Comparison of ENCODE assay signal across 8 cellular contexts in genomic region chr2:98608962-98609604, GRCh38. TPM values are rescaled to one million over a fixed set of nuclear protein-coding genes. Genes with fewer than 3 reads are reported as not detected.
DNase-seq lines count a peak whose midpoint lies in the region; ATAC-seq and TF ChIP-seq lines count a peak whose summit lies in the region.

No MANE protein-coding gene starts in this region.

- H3K4me3 ChIP-seq in H7 (ENCODE audit: insufficient read depth, low read depth, low read length), result peak overlapping the region; percentile 99
- H3K4me3 ChIP-seq in SJCRH30, result peak overlapping the region; percentile 82
- H3K4me3 ChIP-seq in mucosa of descending colon, result peak overlapping the region; percentile 92

- no peaks in the 10 kb centered on the region for H3K27me3 Mint-ChIP-seq in CD4-positive, alpha-beta T cell
- no peaks in the 10 kb centered on the region for H3K27me3 Mint-ChIP-seq in endothelial cell (ENCODE audit: unreplicated experiment)

- peak; percentile 6 for ATAC-seq in CD4-positive, alpha-beta T cell (ENCODE audit: poor library complexity)
- ATAC-seq in mucosa of descending colon, result peak; percentile 56

- POLR2A ChIA-PET in CD4-positive, alpha-beta T cell (lab: Charles Lee), result interaction anchor here (0.7 to 1.8 kb wide), 8 partner anchors 8 to 546 kb away, joined by 3 to 6 read pairs (median 4); partner anchors contain the start of genes C2orf15, LIPT1 and TSGA10

- peaks cover 73% of the 10 kb centered on the region for H3K36me3 Mint-ChIP-seq in CD4-positive, alpha-beta T cell (ENCODE audit: low read depth)
- peaks cover 17% of the 10 kb centered on the region for H3K36me3 Mint-ChIP-seq in endothelial cell (ENCODE audit: low read depth, unreplicated experiment)

- CTCF ChIA-PET in CD4-positive, alpha-beta T cell (lab: Charles Lee), result interaction anchor here (1.6 kb wide), 1 partner anchor 40 kb away, joined by 3 read pairs; no protein-coding TSS in a partner anchor

- H3K9me3 Mint-ChIP-seq in CD4-positive, alpha-beta T cell, result no peaks in the 10 kb centered on the region
- H3K9me3 Mint-ChIP-seq in endothelial cell (ENCODE audit: unreplicated experiment), result no peaks in the 10 kb centered on the region

- no peaks in the 10 kb centered on the region for H3K9me3 ChIP-seq in CD4-positive, alpha-beta T cell (ENCODE audit: control insufficient read depth, low read length)
- H3K9me3 ChIP-seq in SJCRH30 (replicated peaks), result no peaks in the 10 kb centered on the region
- no peaks in the 10 kb centered on the region for H3K9me3 ChIP-seq in mucosa of descending colon

- TF ChIP-seq CTCF in CD4-positive, alpha-beta T cell (IDR thresholded peaks at IDR 0.05), result no peak
- TF ChIP-seq CTCF in endothelial cell (IDR thresholded peaks at IDR 0.05; ENCODE audit: unreplicated experiment) (no peak), mucosa of descending colon (IDR thresholded peaks at IDR 0.05) (no peak)

- intact Hi-C loops in CD4-positive, alpha-beta T cell (cut with DNase I, micrococcal nuclease), result loop anchor here in 1 of 2 experiments (2.0 to 10.0 kb wide), 3 partner anchors 546 to 876 kb away; partner anchors contain the start of genes LIPT1, MITD1, MRPL30 and TSGA10
- intact Hi-C loops in mucosa of descending colon (cut with DNase I, micrococcal nuclease), result no loop called here

- H3K36me3 ChIP-seq in H7 (replicated peaks; ENCODE audit: control insufficient read depth, insufficient read depth, low read length), result peaks cover 20% of the 10 kb centered on the region
- peaks cover 33% of the 10 kb centered on the region for H3K36me3 ChIP-seq in SJCRH30
- no peaks in the 10 kb centered on the region for H3K36me3 ChIP-seq in mucosa of descending colon (ENCODE audit: low read depth)

- peak overlapping the region; percentile 91 for H3K27ac ChIP-seq in CD4-positive, alpha-beta T cell (ENCODE audit: low read depth, low read length)
- peak overlapping the region; percentile 81 for H3K27ac ChIP-seq in SJCRH30

- H3K4me1 Mint-ChIP-seq in CD4-positive, alpha-beta T cell (ENCODE audit: low read depth), result peaks cover 79% of the 10 kb centered on the region
- H3K4me1 Mint-ChIP-seq in endothelial cell (ENCODE audit: unreplicated experiment), result peaks cover 35% of the 10 kb centered on the region

- no peak for DNase-seq in CD4-positive, alpha-beta T cell
- DNase-seq in H7 (peak; percentile 75), SJCRH30 (peak; percentile 22 to 28), endothelial cell (ENCODE audit: low spot score) (peak; percentile 29), mucosa of descending colon (peak in 2 of 3 donors; percentile 56 to 59), NCI-H510A treated with DMSO at 0.1 percent for 48 hours (lab: John Stamatoyannopoulos, UW) (no peak), NCI-H446 treated with DMSO at 0.1 percent for 48 hours (lab: John Stamatoyannopoulos, UW) (no peak)
- no peak for DNase-seq in stimulated activated CD8-positive, alpha-beta memory T cell treated with anti-CD3 and anti-CD28 coated beads, Interleukin-4, amount 100 ng/mL, for 48 hours

- peak overlapping the region; percentile 89 for H3K27ac Mint-ChIP-seq in CD4-positive, alpha-beta T cell
- H3K27ac Mint-ChIP-seq in endothelial cell (ENCODE audit: unreplicated experiment), result peak overlapping the region; percentile 92

- H3K4me3 Mint-ChIP-seq in CD4-positive, alpha-beta T cell, result peak overlapping the region; percentile 85
- peak overlapping the region; percentile 94 for H3K4me3 Mint-ChIP-seq in endothelial cell (ENCODE audit: unreplicated experiment)

- H3K4me1 ChIP-seq in SJCRH30, result peaks cover 7% of the 10 kb centered on the region
- H3K4me1 ChIP-seq in mucosa of descending colon (ENCODE audit: low read depth), result peaks cover 25% of the 10 kb centered on the region

- no peaks in the 10 kb centered on the region for H3K27me3 ChIP-seq in CD4-positive, alpha-beta T cell (ENCODE audit: control insufficient read depth, insufficient read depth, low read length)
- H3K27me3 ChIP-seq in H7 (ENCODE audit: control insufficient read depth, insufficient read depth, low read length) (no peaks in the 10 kb centered on the region), SJCRH30 (no peaks in the 10 kb centered on the region)

RNA-seq across cellular contexts. Expression of gene UNC50, which starts 0.7 kb away (rescaled TPM):
- 10 to 100 TPM; 17.1 to 17.5 TPM for total RNA-seq in CD4-positive, alpha-beta T cell
- 36.3 and 37.1 TPM in 2 replicates for total RNA-seq in H7 (2014; rRNA removed; shearing (Covaris generic))
- total RNA-seq in SJCRH30 (2014; rRNA removed; shearing (Covaris generic)), result 48.5 and 50.7 TPM in 2 replicates
- total RNA-seq in endothelial cell (ENCODE audit: unreplicated experiment) (33.0 TPM), mucosa of descending colon (10 to 100 TPM; 32.6 to 44.3 (median 35.4) TPM)

RNA-seq across cellular contexts. Expression of gene COA5, which starts 0.8 kb away (rescaled TPM):
- 10 to 100 TPM; 29.2 to 30.1 TPM for total RNA-seq in CD4-positive, alpha-beta T cell
- 19.7 and 28.6 TPM in 2 replicates for total RNA-seq in H7 (2014; rRNA removed; shearing (Covaris generic))
- total RNA-seq in SJCRH30 (2014; rRNA removed; shearing (Covaris generic)), result 33.4 and 37.6 TPM in 2 replicates
- 21.6 TPM for total RNA-seq in endothelial cell (ENCODE audit: unreplicated experiment)
- 10 to 100 TPM; 27.7 to 35.2 (median 28.0) TPM for total RNA-seq in mucosa of descending colon

Comparison
In these comparisons a context has a peak if more than half of its experiments do, and no peak if none do; other contexts are left out.
1. DNase-seq: peak in H7 (single experiment), SJCRH30 (2 of 2), endothelial cell (single experiment) and mucosa of descending colon (2 of 3); none in CD4-positive, alpha-beta T cell (0 of 10), NCI-H510A treated with DMSO at 0.1 percent for 48 hours (single experiment), NCI-H446 treated with DMSO at 0.1 percent for 48 hours (single experiment) and stimulated activated CD8-positive, alpha-beta memory T cell treated with anti-CD3 and anti-CD28 coated beads, Interleukin-4, amount 100 ng/mL, for 48 hours (single experiment).
2. Peak in every context shown above with its lines, with median percentiles within 50 percentile points of each other: H3K4me3 ChIP-seq.